ENCODE assay signal across 12 cellular contexts in genomic region chr2:216551234-216551633, GRCh38. TPM values are rescaled to one million over a fixed set of nuclear protein-coding genes. Genes with fewer than 3 reads are reported as not detected.
DNase-seq lines count a peak whose midpoint lies in the region; ATAC-seq and TF ChIP-seq lines count a peak whose summit lies in the region.
"Had no signal": no experiment of that assay in that cellular context is flagged by ENCODE, and none has a peak within 500 bp of the region (broad histone marks: within the 10 kb centered on the region; RNA-seq: fewer than 3 reads in every experiment).

No MANE protein-coding gene starts in this region.

- H4K20me1 ChIP-seq in mammary epithelial cell (ENCODE audit: insufficient read depth, low read length) = no peaks in the 10 kb centered on the region

- H3K36me3 ChIP-seq in mammary epithelial cell (ENCODE audit: insufficient read depth, low read length) (no peaks in the 10 kb centered on the region), left lung (no peaks in the 10 kb centered on the region)
- H3K36me3 ChIP-seq: BE2C had no signal

- DNase-seq in LHCN-M2 (ENCODE audit: low read depth) (peak; percentile 44), mammary epithelial cell (peak; percentile 65), left lung (no peak), posterior cingulate gyrus (no peak), NOMO-1 treated with DMSO at 0.1 percent for 48 hours (lab: John Stamatoyannopoulos, UW; ENCODE audit: unreplicated experiment) (no peak)
- no peak for DNase-seq in activated CD4-positive, alpha-beta T cell treated with anti-CD3 and anti-CD28 coated beads for 1 hour
- no peak for DNase-seq in activated CD8-positive, alpha-beta memory T cell treated with anti-CD3 and anti-CD28 coated beads, Interleukin-2, amount 10 ng/mL, durations not matched to agents 7 days and 5 days
- DNase-seq: BE2C, left cardiac atrium, NCI-H774, T-helper 1 cell had no signal

- H3K27me3 ChIP-seq in mammary epithelial cell (ENCODE audit: insufficient read depth, low read length) = no peaks in the 10 kb centered on the region
- H3K27me3 ChIP-seq in left lung = no peaks in the 10 kb centered on the region
- H3K27me3 ChIP-seq: BE2C had no signal

- CTCF ChIA-PET in mammary epithelial cell (lab: Charles Lee; ENCODE audit: low non-redundant PET) = interaction anchor here (0.6 kb wide), 1 partner anchor 1097 kb away, joined by 6 read pairs; no protein-coding TSS in a partner anchor
- CTCF ChIA-PET in activated CD8-positive, alpha-beta memory T cell treated with anti-CD3 and anti-CD28 coated beads, Interleukin-2, amount 10 ng/mL, durations not matched to agents 7 days and 5 days (lab: Charles Lee) = no interaction called here

- H2AFZ ChIP-seq in mammary epithelial cell (ENCODE audit: low read depth, low read length) = peak overlapping the region; percentile 7

- H3K4me1 ChIP-seq in mammary epithelial cell (ENCODE audit: insufficient read depth, low read length) = peaks cover 77% of the 10 kb centered on the region
- peaks cover 5 to 11% of the 10 kb centered on the region in 2 donors for H3K4me1 ChIP-seq in left lung

- intact Hi-C loops in mammary epithelial cell (cut with micrococcal nuclease) = loop anchor here (2.0 to 5.0 kb wide), 2 partner anchors 18 to 46 kb away; no protein-coding TSS in a partner anchor
- intact Hi-C loops in left lung (cut with DNase I) = no loop called here
- intact Hi-C loops in posterior cingulate gyrus (cut with DNase I) = no loop called here

- H3K4me3 ChIP-seq in mammary epithelial cell (replicated peaks in 1 of 3; ENCODE audit: insufficient read depth in 1 of 3, low read depth in 2 of 3, low read length in 3 of 3) (no peak overlapping the region), left lung (no peak overlapping the region)

- H3K27ac Mint-ChIP-seq in activated CD8-positive, alpha-beta memory T cell treated with anti-CD3 and anti-CD28 coated beads, Interleukin-2, amount 10 ng/mL, durations not matched to agents 7 days and 5 days = no peak overlapping the region

- TF ChIP-seq CTCF in 22Rv1 (IDR thresholded peaks at IDR 0.05) (no peak), mammary epithelial cell (conservative IDR thresholded peaks at IDR 0.05 in 1 of 2, IDR thresholded peaks at IDR 0.05 in 1 of 2; ENCODE audit: extremely low read depth in 1 of 2, insufficient read depth in 1 of 2, low read depth in 1 of 2, low read length in 2 of 2) (no peak), left lung (IDR thresholded peaks at IDR 0.05) (no peak)

- in situ Hi-C loops in mammary epithelial cell (cut with MboI; ENCODE audit: low sequenced_read_pairs in 2 of 2) = no loop called here

- H3K9me3 ChIP-seq in mammary epithelial cell (replicated peaks; ENCODE audit: insufficient read depth, low read length) (no peaks in the 10 kb centered on the region), left lung (no peaks in the 10 kb centered on the region)
- H3K9me3 ChIP-seq: BE2C had no signal

- peaks cover 5% of the 10 kb centered on the region for H3K27me3 Mint-ChIP-seq in activated CD8-positive, alpha-beta memory T cell treated with anti-CD3 and anti-CD28 coated beads, Interleukin-2, amount 10 ng/mL, durations not matched to agents 7 days and 5 days

- no peaks in the 10 kb centered on the region for H3K4me1 Mint-ChIP-seq in activated CD8-positive, alpha-beta memory T cell treated with anti-CD3 and anti-CD28 coated beads, Interleukin-2, amount 10 ng/mL, durations not matched to agents 7 days and 5 days

- dilution Hi-C loops in mammary epithelial cell (cut with HindIII; ENCODE audit: low sequenced_read_pairs) = no loop called here

- H3K79me2 ChIP-seq in mammary epithelial cell (ENCODE audit: insufficient read depth, low read length) = no peaks in the 10 kb centered on the region

- no peaks in the 10 kb centered on the region for H3K36me3 Mint-ChIP-seq in activated CD8-positive, alpha-beta memory T cell treated with anti-CD3 and anti-CD28 coated beads, Interleukin-2, amount 10 ng/mL, durations not matched to agents 7 days and 5 days

- peak; percentile 11 for ATAC-seq in left lung
- ATAC-seq in activated CD8-positive, alpha-beta memory T cell treated with anti-CD3 and anti-CD28 coated beads, Interleukin-2, amount 10 ng/mL, durations not matched to agents 7 days and 5 days = no peak
- ATAC-seq: left cardiac atrium had no signal

- H3K9me3 Mint-ChIP-seq in activated CD8-positive, alpha-beta memory T cell treated with anti-CD3 and anti-CD28 coated beads, Interleukin-2, amount 10 ng/mL, durations not matched to agents 7 days and 5 days (ENCODE audit: low read depth) = no peaks in the 10 kb centered on the region

- H3K9ac ChIP-seq in mammary epithelial cell (ENCODE audit: insufficient read depth, low read length) = no peak overlapping the region

- no TSS peak for BruUV-seq in mammary epithelial cell (replicated peaks; lab: Mats Ljungman, UMichigan)

- H3K27ac ChIP-seq in 22Rv1 (peak overlapping the region; percentile 84), mammary epithelial cell (ENCODE audit: insufficient read depth, low read depth, low read length) (peak overlapping the region; percentile 69), left lung (peak overlapping the region in 1 of 2 donors; percentile 3)

- H3K4me3 Mint-ChIP-seq in activated CD8-positive, alpha-beta memory T cell treated with anti-CD3 and anti-CD28 coated beads, Interleukin-2, amount 10 ng/mL, durations not matched to agents 7 days and 5 days = no peak overlapping the region

- H3K4me2 ChIP-seq in mammary epithelial cell (ENCODE audit: insufficient read depth, low read depth, low read length) = peak overlapping the region; percentile 68

- WGBS in mammary epithelial cell (ENCODE audit: low coverage, missing lambda C conversion rate) = 10% methylated on average over 4 of the region's 4 CpGs

RNA-seq across cellular contexts. Expression of gene RPL37A, which starts 52.6 kb away (rescaled TPM):
- total RNA-seq in LHCN-M2 (2014; rRNA removed) (829 and 905 TPM in 2 replicates), mammary epithelial cell (1,000 to 10,000 TPM in 1 of 2 donors, 100 to 1,000 TPM in 1; 855 to 2,728 TPM), left lung (1,000 to 10,000 TPM; 1,937 to 1,986 TPM)
- polyA plus RNA-seq in LHCN-M2 (2012) = 5,692 TPM
- 1,666 TPM for polyA plus RNA-seq in mammary epithelial cell
- polyA minus RNA-seq in mammary epithelial cell = 996 TPM
- 1,000 to 10,000 TPM; 2,001 to 2,301 TPM for total RNA-seq in activated CD8-positive, alpha-beta memory T cell treated with anti-CD3 and anti-CD28 coated beads, Interleukin-2, amount 10 ng/mL, durations not matched to agents 7 days and 5 days

Comparison
In these comparisons a context has a peak if more than half of its experiments do, and no peak if none do; other contexts are left out.
1. DNase-seq: peak in LHCN-M2 (single experiment) and mammary epithelial cell (single experiment); none in left lung (0 of 2), activated CD4-positive, alpha-beta T cell treated with anti-CD3 and anti-CD28 coated beads for 1 hour (single experiment), activated CD8-positive, alpha-beta memory T cell treated with anti-CD3 and anti-CD28 coated beads, Interleukin-2, amount 10 ng/mL, durations not matched to agents 7 days and 5 days (single experiment), posterior cingulate gyrus (0 of 10) and NOMO-1 treated with DMSO at 0.1 percent for 48 hours (single experiment).